18 cellular contexts compared by ENCODE assay signal in the genomic region with DNA sequence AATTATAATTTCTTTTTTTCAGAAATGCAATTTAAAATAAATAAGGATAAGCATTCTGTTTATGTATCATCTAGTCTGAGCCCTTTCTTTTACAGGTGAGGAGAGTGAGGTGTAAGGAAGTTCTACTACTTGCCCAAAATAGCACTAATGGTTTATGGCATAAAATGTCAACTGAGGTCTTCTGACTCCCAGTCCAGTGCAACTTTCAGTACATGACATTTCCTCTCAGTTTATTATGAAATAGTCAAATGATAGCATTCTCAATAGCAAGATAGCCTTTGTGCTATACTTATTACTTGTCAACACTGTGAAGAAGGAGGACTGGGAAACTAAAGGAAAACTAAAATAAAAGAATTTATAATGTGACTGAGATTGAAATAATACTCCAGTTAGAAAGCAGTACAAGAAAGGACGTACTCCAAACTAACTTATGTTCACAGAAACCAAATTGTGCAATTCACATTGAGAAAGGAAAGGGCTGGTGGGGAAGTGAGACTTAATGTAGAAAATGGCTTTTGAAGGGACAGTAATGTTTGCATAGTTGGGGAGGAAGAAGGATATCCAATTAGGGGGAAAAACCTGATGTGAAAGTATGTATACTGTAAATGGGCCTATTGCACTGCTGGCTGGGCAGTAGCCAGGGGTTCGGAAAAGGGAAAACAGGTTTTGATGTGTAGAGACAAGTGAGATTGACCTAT.
A peak's percentile ranks its signal among the peaks of the same experiment; 100 is the strongest.
DNase-seq lines count a peak whose midpoint lies in the region; ATAC-seq and TF ChIP-seq lines count a peak whose summit lies in the region.
"Had no signal": no experiment of that assay in that cellular context is flagged by ENCODE, and none has a peak within 500 bp of the region (broad histone marks: within the 10 kb centered on the region; RNA-seq: fewer than 3 reads in every experiment).

No MANE protein-coding gene starts in this region.

- TF ChIP-seq CTCF in OCI-LY1 (IDR thresholded peaks at IDR 0.05; ENCODE audit: low read length) (no peak), heart right ventricle (IDR thresholded peaks at IDR 0.05) (no peak), spleen (IDR thresholded peaks at IDR 0.05 in 8 of 11, conservative IDR thresholded peaks at IDR 0.05 in 3 of 11) (no peak)

- no peak for TF ChIP-seq POLR2A in spleen (IDR thresholded peaks at IDR 0.05)

- 86 to 87% methylated on average over 2 of the region's 2 CpGs for WGBS in heart right ventricle, 2 donors
- 42 to 65% (median 52%) methylated on average over 2 of the region's 2 CpGs for WGBS in spleen, 5 donors

- H3K4me3 ChIP-seq in Karpas-422 (ENCODE audit: low read length) (peak overlapping the region; percentile 11; the same call in 1 of the 2 replicates), OCI-LY1 (ENCODE audit: low read depth, low read length, poor library complexity, severe bottlenecking) (no peak overlapping the region), heart right ventricle (no peak overlapping the region), spleen (no peak overlapping the region)
- H3K4me3 ChIP-seq: dorsolateral prefrontal cortex, gastrocnemius medialis, sigmoid colon, uterus had no signal

- H3K79me2 ChIP-seq in Karpas-422 (ENCODE audit: low read length) (no peaks in the 10 kb centered on the region), OCI-LY1 (ENCODE audit: insufficient read depth, low read length) (no peaks in the 10 kb centered on the region)

- H3K9ac ChIP-seq in Karpas-422 (ENCODE audit: low read length) (peak overlapping the region; percentile 47), OCI-LY1 (ENCODE audit: low read length) (peak overlapping the region; percentile 22; the same call in 1 of the 2 replicates)

- H3K36me3 ChIP-seq in Karpas-422 (ENCODE audit: insufficient read depth, low read length) (no peaks in the 10 kb centered on the region), OCI-LY1 (ENCODE audit: insufficient read depth, low read length) (no peaks in the 10 kb centered on the region), heart right ventricle (no peaks in the 10 kb centered on the region), spleen (no peaks in the 10 kb centered on the region)
- H3K36me3 ChIP-seq: brain microvascular endothelial cell, gastrocnemius medialis, sigmoid colon, uterus had no signal

- intact Hi-C loops in heart right ventricle (cut with DNase I) = no loop called here
- intact Hi-C loops in spleen (cut with DNase I; ENCODE audit: low total_unique reads) = no loop called here

- DNase-seq in Karpas-422 (peak; percentile 84), heart right ventricle (no peak), spleen (no peak), GM19240 (ENCODE audit: insufficient read length, low spot score) (no peak), NCI-H748 treated with DMSO at 0.1 percent for 48 hours (lab: John Stamatoyannopoulos, UW) (no peak), NCI-H226 (no peak)
- DNase-seq: activated CD4-positive, CD25-positive, alpha-beta regulatory T cell; activated naive CD8-positive, alpha-beta T cell treated with anti-CD3 and anti-CD28 coated beads for 36 hours; brain microvascular endothelial cell; dorsolateral prefrontal cortex; gastrocnemius medialis; H7; left colon; NCI-H1092 treated with DMSO at 0.1 percent for 48 hours; NCI-H2171; sigmoid colon; uterus had no signal

- H4K20me1 ChIP-seq in Karpas-422 (ENCODE audit: insufficient read depth, low read depth, low read length) (no peaks in the 10 kb centered on the region), OCI-LY1 (ENCODE audit: insufficient read depth, low read length) (no peaks in the 10 kb centered on the region)

- 0 out of 2 replicates have a peak overlapping the region, but pooled peaks have one; percentile 3 for H2AFZ ChIP-seq in Karpas-422 (ENCODE audit: low read length)
- no peak overlapping the region for H2AFZ ChIP-seq in OCI-LY1 (ENCODE audit: low read length)

- peak in 6 of 8 donors; percentile 23 to 59 (median 36) for ATAC-seq in heart right ventricle
- ATAC-seq: left colon had no signal

- H3K9me2 ChIP-seq in Karpas-422 (replicated peaks; ENCODE audit: insufficient read depth, low read length) (no peaks in the 10 kb centered on the region), OCI-LY1 (ENCODE audit: low read depth, low read length) (no peaks in the 10 kb centered on the region)

- H3K4me1 ChIP-seq in Karpas-422 (ENCODE audit: low read length) (peaks cover 83% of the 10 kb centered on the region), OCI-LY1 (ENCODE audit: insufficient read depth, low read length, severe bottlenecking) (peaks cover 82% of the 10 kb centered on the region), heart right ventricle (peaks cover 0 to 34% (median 8%) of the 10 kb centered on the region in 9 donors), spleen (peaks cover 0 to 36% (median 13%) of the 10 kb centered on the region in 6 donors)
- H3K4me1 ChIP-seq: gastrocnemius medialis, sigmoid colon, uterus had no signal

- H3K9me3 ChIP-seq in Karpas-422 (ENCODE audit: low read length) (no peaks in the 10 kb centered on the region), OCI-LY1 (ENCODE audit: low read length) (no peaks in the 10 kb centered on the region), heart right ventricle (no peaks in the 10 kb centered on the region), spleen (no peaks in the 10 kb centered on the region)
- H3K9me3 ChIP-seq: gastrocnemius medialis, sigmoid colon, uterus had no signal

- peaks cover 12% of the 10 kb centered on the region for H3F3A ChIP-seq in OCI-LY1 (ENCODE audit: insufficient read depth, low read length)

- H3K27ac ChIP-seq in Karpas-422 (ENCODE audit: low read length) (peak overlapping the region; percentile 94), OCI-LY1 (ENCODE audit: low read depth, low read length, poor library complexity, severe bottlenecking) (peak overlapping the region; percentile 86), heart right ventricle (peak overlapping the region in 5 of 10 donors; percentile 3 to 75 (median 16)), spleen (peak overlapping the region in 7 of 8 donors; percentile 18 to 81 (median 70))
- H3K27ac ChIP-seq: brain microvascular endothelial cell, gastrocnemius medialis, uterus had no signal

- H3K4me2 ChIP-seq in Karpas-422 (ENCODE audit: low read depth, low read length, poor library complexity, severe bottlenecking) (peak overlapping the region; percentile 55), OCI-LY1 (ENCODE audit: low read length) (peak overlapping the region; percentile 12; the same call in 1 of the 2 replicates)

- H3K27me3 ChIP-seq in Karpas-422 (ENCODE audit: low read length) = no peaks in the 10 kb centered on the region
- H3K27me3 ChIP-seq in OCI-LY1 (ENCODE audit: insufficient read depth, low read length) = no peaks in the 10 kb centered on the region
- H3K27me3 ChIP-seq in heart right ventricle = no peaks in the 10 kb centered on the region
- no peaks in the 10 kb centered on the region for H3K27me3 ChIP-seq in spleen (replicated peaks in 1 of 7)
- H3K27me3 ChIP-seq: brain microvascular endothelial cell, dorsolateral prefrontal cortex, gastrocnemius medialis, sigmoid colon, uterus had no signal
